ENCODE assay signal across 23 cellular contexts in genomic region chr2:95353613-95354468, GRCh38. TPM values are rescaled to one million over a fixed set of nuclear protein-coding genes. Genes with fewer than 3 reads are reported as not detected.
DNase-seq lines count a peak whose midpoint lies in the region; ATAC-seq and TF ChIP-seq lines count a peak whose summit lies in the region.
"Had no signal": no experiment of that assay in that cellular context is flagged by ENCODE, and none has a peak within 500 bp of the region (broad histone marks: within the 10 kb centered on the region; RNA-seq: fewer than 3 reads in every experiment).

No MANE protein-coding gene starts in this region.

- intact Hi-C loops in natural killer cell (cut with micrococcal nuclease): no loop called here

- H3K36me3 Mint-ChIP-seq in natural killer cell treated with Interleukin-12 subunit alpha and Interleukin-12 subunit beta and Interleukin-15 and Interleukin-18, amount 100 ng/mL, for 72 hours: no peaks in the 10 kb centered on the region
- H3K36me3 Mint-ChIP-seq in natural killer cell: no peaks in the 10 kb centered on the region
- H3K36me3 Mint-ChIP-seq in osteocyte (ENCODE audit: unreplicated experiment): no peaks in the 10 kb centered on the region
- H3K36me3 Mint-ChIP-seq: activated naive CD8-positive, alpha-beta T cell; T-cell had no signal

- TF ChIP-seq CTCF in natural killer cell (IDR thresholded peaks at IDR 0.05) (no peak), coronary artery (IDR thresholded peaks at IDR 0.05) (no peak), osteocyte (IDR thresholded peaks at IDR 0.05) (no peak)

- H3K4me3 Mint-ChIP-seq in natural killer cell treated with Interleukin-12 subunit alpha and Interleukin-12 subunit beta and Interleukin-15 and Interleukin-18, amount 100 ng/mL, for 72 hours: no peak overlapping the region
- H3K4me3 Mint-ChIP-seq in natural killer cell (no peak overlapping the region), osteocyte (ENCODE audit: unreplicated experiment) (no peak overlapping the region)
- H3K4me3 Mint-ChIP-seq: activated naive CD8-positive, alpha-beta T cell; central memory CD8-positive, alpha-beta T cell; T-cell had no signal

- no peak overlapping the region for H3K27ac Mint-ChIP-seq in natural killer cell treated with Interleukin-12 subunit alpha and Interleukin-12 subunit beta and Interleukin-15 and Interleukin-18, amount 100 ng/mL, for 72 hours
- H3K27ac Mint-ChIP-seq in natural killer cell: no peak overlapping the region
- no peak overlapping the region for H3K27ac Mint-ChIP-seq in osteocyte (ENCODE audit: unreplicated experiment)
- H3K27ac Mint-ChIP-seq: activated naive CD8-positive, alpha-beta T cell; T-cell had no signal

- peaks cover 0 to 4% of the 10 kb centered on the region in 2 donors for H3K4me1 Mint-ChIP-seq in natural killer cell treated with Interleukin-12 subunit alpha and Interleukin-12 subunit beta and Interleukin-15 and Interleukin-18, amount 100 ng/mL, for 72 hours (ENCODE audit: low read depth in 2 of 2)
- H3K4me1 Mint-ChIP-seq in natural killer cell (no peaks in the 10 kb centered on the region), osteocyte (ENCODE audit: unreplicated experiment) (peaks cover under 1% of the 10 kb centered on the region)
- H3K4me1 Mint-ChIP-seq: central memory CD8-positive, alpha-beta T cell; T-cell had no signal

- no peak for ATAC-seq in natural killer cell treated with Interleukin-12 subunit alpha and Interleukin-12 subunit beta and Interleukin-15 and Interleukin-18, amount 100 ng/mL, for 72 hours
- ATAC-seq in natural killer cell (no peak), HG03045 (IDR thresholded peaks at IDR 0.05; ENCODE audit: unreplicated experiment) (no peak), HG02884 (IDR thresholded peaks at IDR 0.05; ENCODE audit: unreplicated experiment) (no peak)
- ATAC-seq: T-cell, upper lobe of right lung had no signal

- DNase-seq in natural killer cell treated with Interleukin-12 subunit alpha and Interleukin-12 subunit beta and Interleukin-15 and Interleukin-18, amount 100 ng/mL, for 72 hours (ENCODE audit: low spot score): peak; percentile 32
- no peak for DNase-seq in natural killer cell
- peak; percentile 64 for DNase-seq in coronary artery (ENCODE audit: low spot score)
- peak; percentile 68 for DNase-seq in osteocyte (ENCODE audit: extremely low spot score, unreplicated experiment)
- no peak for DNase-seq in stimulated activated CD4-positive, alpha-beta T cell treated with anti-CD3 and anti-CD28 coated beads, Interleukin-12 subunit alpha, Interleukin-12 subunit beta, amount 100 ng/mL, for 4 hours
- DNase-seq in central memory CD4-positive, alpha-beta T cell: no peak
- DNase-seq: C1 segment of cervical spinal cord, MG63, NCI-H1694, NCI-H2171, NCI-H526 treated with DMSO at 0.1 percent for 48 hours, nucleus accumbens, T-cell, upper lobe of right lung had no signal

- no peak overlapping the region for H3K27ac ChIP-seq in coronary artery
- H3K27ac ChIP-seq: ascending aorta, dorsolateral prefrontal cortex, epithelial cell of prostate, hepatocyte, upper lobe of right lung had no signal

- H3K27me3 Mint-ChIP-seq in natural killer cell treated with Interleukin-12 subunit alpha and Interleukin-12 subunit beta and Interleukin-15 and Interleukin-18, amount 100 ng/mL, for 72 hours: peaks cover 0 to 2% of the 10 kb centered on the region in 2 donors
- H3K27me3 Mint-ChIP-seq in natural killer cell (ENCODE audit: low read depth in 2 of 2) (peaks cover 0 to 7% of the 10 kb centered on the region in 2 donors), osteocyte (ENCODE audit: unreplicated experiment) (peaks cover 3% of the 10 kb centered on the region)
- H3K27me3 Mint-ChIP-seq: activated naive CD8-positive, alpha-beta T cell had no signal

- H3K9me3 Mint-ChIP-seq in natural killer cell treated with Interleukin-12 subunit alpha and Interleukin-12 subunit beta and Interleukin-15 and Interleukin-18, amount 100 ng/mL, for 72 hours: peaks cover 4% of the 10 kb centered on the region
- H3K9me3 Mint-ChIP-seq in natural killer cell: no peaks in the 10 kb centered on the region
- H3K9me3 Mint-ChIP-seq in osteocyte (ENCODE audit: unreplicated experiment): peaks cover 5% of the 10 kb centered on the region
- H3K9me3 Mint-ChIP-seq: central memory CD8-positive, alpha-beta T cell; T-cell had no signal

- H3K4me3 ChIP-seq in coronary artery: no peak overlapping the region
- H3K4me3 ChIP-seq: ascending aorta, dorsolateral prefrontal cortex, hepatocyte, lung, MG63, upper lobe of right lung had no signal

RNA-seq across cellular contexts. Expression of gene FAHD2A, which starts 48.7 kb away (rescaled TPM):
- total RNA-seq in natural killer cell treated with Interleukin-12 subunit alpha and Interleukin-12 subunit beta and Interleukin-15 and Interleukin-18, amount 100 ng/mL, for 72 hours: 10 to 100 TPM; 22.8 to 31.4 TPM
- total RNA-seq in natural killer cell (10 to 100 TPM; 21.6 to 25.4 (median 22.0) TPM), osteocyte (40.3 and 40.4 TPM in 2 replicates)

RNA-seq across cellular contexts. Expression of gene KCNIP3, which starts 56.7 kb away (rescaled TPM):
- total RNA-seq in natural killer cell treated with Interleukin-12 subunit alpha and Interleukin-12 subunit beta and Interleukin-15 and Interleukin-18, amount 100 ng/mL, for 72 hours: not detected
- total RNA-seq in natural killer cell (1 to 10 TPM in 1 of 3 donors, under 1 TPM in 1, not detected in 1; 0.52 to 1.4 TPM), osteocyte (0.57 and 1.4 TPM in 2 replicates)
- total RNA-seq: T-cell had no signal

Comparison
In these comparisons a context has a peak if more than half of its experiments do, and no peak if none do; other contexts are left out.
1. DNase-seq: peak in natural killer cell treated with Interleukin-12 subunit alpha and Interleukin-12 subunit beta and Interleukin-15 and Interleukin-18, amount 100 ng/mL, for 72 hours (single experiment), coronary artery (single experiment) and osteocyte (single experiment); none in natural killer cell (single experiment), stimulated activated CD4-positive, alpha-beta T cell treated with anti-CD3 and anti-CD28 coated beads, Interleukin-12 subunit alpha, Interleukin-12 subunit beta, amount 100 ng/mL, for 4 hours (single experiment) and central memory CD4-positive, alpha-beta T cell (single experiment).